10 cellular contexts compared by ENCODE assay signal in the genomic region with DNA sequence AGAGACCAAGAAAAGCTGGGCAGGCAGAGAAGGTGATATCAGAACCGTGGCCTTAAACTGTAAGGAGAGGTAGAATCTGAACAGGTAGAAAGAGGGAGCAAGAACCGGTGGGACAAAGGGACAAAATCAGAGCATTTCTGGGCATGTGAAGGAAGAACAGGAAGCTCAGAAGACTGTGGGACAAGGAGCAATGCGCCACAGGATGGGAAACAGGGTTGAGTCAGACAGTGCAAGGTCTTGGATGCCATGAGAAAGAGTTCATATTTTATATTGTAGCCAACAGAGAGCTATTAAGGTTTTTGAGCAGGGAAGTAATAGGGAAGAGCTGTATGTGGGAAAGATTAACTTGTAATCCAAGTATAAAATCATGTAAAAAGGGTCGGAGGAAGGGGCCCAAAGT.
A peak's percentile ranks its signal among the peaks of the same experiment; 100 is the strongest.
DNase-seq lines count a peak whose midpoint lies in the region; ATAC-seq and TF ChIP-seq lines count a peak whose summit lies in the region.
"Had no signal": no experiment of that assay in that cellular context is flagged by ENCODE, and none has a peak within 500 bp of the region (broad histone marks: within the 10 kb centered on the region; RNA-seq: fewer than 3 reads in every experiment).

No MANE protein-coding gene starts in this region.

- TF ChIP-seq CTCF in epithelial cell of esophagus (IDR thresholded peaks at IDR 0.05; ENCODE audit: insufficient read depth, low read depth, low read length, missing control alignments) (no peak), nephron (IDR thresholded peaks at IDR 0.05; ENCODE audit: unreplicated experiment in 3 of 3) (no peak), endothelial cell (IDR thresholded peaks at IDR 0.05; ENCODE audit: unreplicated experiment) (no peak)

- H3K4me3 ChIP-seq in MG63 (no peak overlapping the region), epithelial cell of esophagus (ENCODE audit: low read length) (no peak overlapping the region)

- H3K4me3 Mint-ChIP-seq in nephron (no peak overlapping the region), endothelial cell (ENCODE audit: unreplicated experiment) (no peak overlapping the region)
- H3K4me3 Mint-ChIP-seq: activated CD8-positive, alpha-beta memory T cell treated with anti-CD3 and anti-CD28 coated beads, Interleukin-2, amount 10 ng/mL, durations not matched to agents 7 days and 5 days had no signal

- no peak for ATAC-seq in GM19463 (IDR thresholded peaks at IDR 0.05; ENCODE audit: unreplicated experiment)
- ATAC-seq: activated CD8-positive, alpha-beta memory T cell treated with anti-CD3 and anti-CD28 coated beads, Interleukin-2, amount 10 ng/mL, durations not matched to agents 7 days and 5 days had no signal

- no peaks in the 10 kb centered on the region for H3K9me3 ChIP-seq in MG63

- H3K27me3 ChIP-seq in MG63 = no peaks in the 10 kb centered on the region

- no peaks in the 10 kb centered on the region for H3K36me3 Mint-ChIP-seq in nephron (ENCODE audit: low read depth)
- H3K36me3 Mint-ChIP-seq in endothelial cell (ENCODE audit: low read depth, unreplicated experiment) = no peaks in the 10 kb centered on the region
- H3K36me3 Mint-ChIP-seq: activated CD8-positive, alpha-beta memory T cell treated with anti-CD3 and anti-CD28 coated beads, Interleukin-2, amount 10 ng/mL, durations not matched to agents 7 days and 5 days had no signal

- H3K27me3 Mint-ChIP-seq in nephron (ENCODE audit: low read depth) (no peaks in the 10 kb centered on the region), endothelial cell (ENCODE audit: unreplicated experiment) (no peaks in the 10 kb centered on the region)

- peak; percentile 18 for DNase-seq in AG08395 (ENCODE audit: low spot score)
- peak; percentile 10 for DNase-seq in MG63
- DNase-seq in epithelial cell of esophagus (ENCODE audit: low read depth) = peak; percentile 40
- no peak for DNase-seq in inferior parietal cortex (ENCODE audit: extremely low spot score)
- no peak for DNase-seq in foreskin melanocyte
- no peak for DNase-seq in endothelial cell (ENCODE audit: low spot score)
- DNase-seq: activated CD8-positive, alpha-beta memory T cell treated with anti-CD3 and anti-CD28 coated beads, Interleukin-2, amount 10 ng/mL, durations not matched to agents 7 days and 5 days; NCI-H2227 treated with DMSO at 0.1 percent for 48 hours had no signal

- H3K4me1 Mint-ChIP-seq in nephron (peaks cover 31% of the 10 kb centered on the region), endothelial cell (ENCODE audit: unreplicated experiment) (peaks cover 5% of the 10 kb centered on the region)
- H3K4me1 Mint-ChIP-seq: activated CD8-positive, alpha-beta memory T cell treated with anti-CD3 and anti-CD28 coated beads, Interleukin-2, amount 10 ng/mL, durations not matched to agents 7 days and 5 days had no signal

- H3K9me3 Mint-ChIP-seq in nephron (no peaks in the 10 kb centered on the region), endothelial cell (ENCODE audit: unreplicated experiment) (no peaks in the 10 kb centered on the region)

- H3K36me3 ChIP-seq in MG63 = no peaks in the 10 kb centered on the region

- H3K27ac Mint-ChIP-seq in nephron (peak overlapping the region; percentile 28 to 60 (median 33)), endothelial cell (ENCODE audit: unreplicated experiment) (no peak overlapping the region)
- H3K27ac Mint-ChIP-seq: activated CD8-positive, alpha-beta memory T cell treated with anti-CD3 and anti-CD28 coated beads, Interleukin-2, amount 10 ng/mL, durations not matched to agents 7 days and 5 days had no signal

Comparison
In these comparisons a context has a peak if more than half of its experiments do, and no peak if none do; other contexts are left out.
1. DNase-seq: peak in AG08395 (single experiment), MG63 (single experiment) and epithelial cell of esophagus (single experiment); none in inferior parietal cortex (single experiment), foreskin melanocyte (single experiment) and endothelial cell (single experiment).